Comparison of ENCODE assay signal across 1 cellular context in the genomic region with DNA sequence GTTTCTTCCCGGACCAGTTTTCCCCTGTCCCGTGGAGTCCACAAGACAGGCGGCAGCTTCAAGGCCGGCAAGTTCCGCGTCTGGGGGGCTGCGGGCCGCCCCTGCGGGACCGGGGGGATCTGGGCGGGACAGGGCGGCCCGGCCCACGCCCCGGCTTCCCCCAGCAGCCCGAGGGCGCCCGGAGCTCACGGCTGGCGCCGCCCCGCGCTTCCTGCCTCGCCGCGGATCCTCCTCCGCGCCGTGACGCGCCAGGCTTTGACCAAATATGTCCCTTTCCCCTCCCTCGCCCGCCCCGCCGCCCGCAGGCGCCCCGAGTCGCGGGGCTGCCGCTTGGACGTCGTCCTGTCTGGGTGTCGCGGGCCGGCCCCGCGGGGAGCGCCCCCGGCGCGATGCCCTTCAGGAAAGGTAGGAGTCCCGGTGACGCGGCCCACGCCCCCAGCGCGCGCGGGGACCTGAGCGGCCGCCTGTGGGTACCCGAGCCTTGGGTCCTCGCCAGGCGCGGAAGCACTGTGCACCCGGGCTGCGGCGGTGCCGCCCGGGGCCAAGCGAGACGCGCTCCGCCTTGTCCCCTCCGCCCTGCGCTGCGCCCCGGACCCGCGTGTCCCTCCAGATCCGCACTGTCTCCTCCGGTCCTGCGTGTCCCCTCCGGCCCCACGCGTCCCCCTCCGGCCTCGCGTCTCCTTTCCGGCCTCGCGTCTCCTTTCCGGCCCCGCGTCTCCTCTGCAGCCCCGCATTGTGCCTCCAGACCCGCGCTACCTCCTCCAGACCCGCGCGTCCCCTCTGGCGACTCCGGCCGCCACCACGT.
A peak's percentile ranks its signal among the peaks of the same experiment; 100 is the strongest.
TF ChIP-seq lines count a peak whose summit lies in the region.

No MANE protein-coding gene starts in this region.

TF ChIP-seq in A549, 52 proteins besides CTCF, POLR2A, EP300 and RAD21 (continued from another document):
- no peak for TF ChIP-seq ZSCAN20 (CRISPR knock-in tag; IDR thresholded peaks at IDR 0.05)
- TF ChIP-seq RNF2 (IDR thresholded peaks at IDR 0.05; ENCODE audit: borderline replicate concordance, low read depth): no peak
- TF ChIP-seq HOXA7 (CRISPR knock-in tag; IDR thresholded peaks at IDR 0.05): no peak
- TF ChIP-seq SREBF2 (IDR thresholded peaks at IDR 0.05): no peak
- no peak for TF ChIP-seq ESRRA (IDR thresholded peaks at IDR 0.05; ENCODE audit: borderline replicate concordance, low read length)
- TF ChIP-seq, protein P1, sequence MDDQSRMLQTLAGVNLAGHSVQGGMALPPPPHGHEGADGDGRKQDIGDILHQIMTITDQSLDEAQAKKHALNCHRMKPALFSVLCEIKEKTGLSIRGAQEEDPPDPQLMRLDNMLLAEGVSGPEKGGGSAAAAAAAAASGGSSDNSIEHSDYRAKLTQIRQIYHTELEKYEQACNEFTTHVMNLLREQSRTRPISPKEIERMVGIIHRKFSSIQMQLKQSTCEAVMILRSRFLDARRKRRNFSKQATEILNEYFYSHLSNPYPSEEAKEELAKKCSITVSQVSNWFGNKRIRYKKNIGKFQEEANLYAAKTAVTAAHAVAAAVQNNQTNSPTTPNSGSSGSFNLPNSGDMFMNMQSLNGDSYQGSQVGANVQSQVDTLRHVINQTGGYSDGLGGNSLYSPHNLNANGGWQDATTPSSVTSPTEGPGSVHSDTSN (IDR thresholded peaks at IDR 0.05): no peak
- TF ChIP-seq, protein P2, sequence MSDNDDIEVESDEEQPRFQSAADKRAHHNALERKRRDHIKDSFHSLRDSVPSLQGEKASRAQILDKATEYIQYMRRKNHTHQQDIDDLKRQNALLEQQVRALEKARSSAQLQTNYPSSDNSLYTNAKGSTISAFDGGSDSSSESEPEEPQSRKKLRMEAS (IDR thresholded peaks at IDR 0.05): peak; percentile 91
- no peak for TF ChIP-seq KDM1A (IDR thresholded peaks at IDR 0.05; ENCODE audit: low read depth)
- TF ChIP-seq ZFP36 (IDR thresholded peaks at IDR 0.05; ENCODE audit: borderline replicate concordance, partially characterized antibody): no peak
